ENCODE assay signal across 8 cellular contexts in the genomic region with DNA sequence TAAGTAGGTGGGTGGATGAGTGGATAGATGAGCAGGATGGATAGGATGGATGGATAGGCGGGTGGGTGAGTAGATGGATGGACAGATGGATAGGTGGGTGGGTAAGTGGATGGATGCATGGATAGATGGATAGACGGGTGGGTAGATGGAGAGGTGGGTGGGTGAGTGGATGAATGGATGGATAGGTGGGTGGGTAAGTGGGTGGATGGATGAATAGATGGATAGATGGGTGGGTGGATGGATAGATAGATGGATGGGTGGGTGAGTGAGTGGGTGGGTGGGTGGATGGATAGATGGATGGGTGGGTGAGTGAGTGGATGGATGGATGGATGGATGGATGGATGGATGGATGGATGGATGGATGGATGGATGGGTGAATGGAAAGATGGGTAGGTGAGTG.
"Had no signal": no experiment of that assay in that cellular context is flagged by ENCODE, and none has a peak within 500 bp of the region (broad histone marks: within the 10 kb centered on the region; RNA-seq: fewer than 3 reads in every experiment).

No MANE protein-coding gene starts in this region.

- H3K27ac ChIP-seq: HL-60 had no signal

- FAIRE-seq: HepG2, HTR-8/SVneo, K562 had no signal

- H3K27ac Mint-ChIP-seq: IgD-negative memory B cell had no signal

- DNase-seq: IMR-90, KBM-7, KG1 had no signal

- H3K36me3 Mint-ChIP-seq: IgD-negative memory B cell had no signal

- H3K4me3 ChIP-seq: K562 had no signal
